9 cellular contexts compared by ENCODE assay signal in genomic region chr3:37621771-37622170, GRCh38.
"Had no signal": no experiment of that assay in that cellular context is flagged by ENCODE, and none has a peak within 500 bp of the region (broad histone marks: within the 10 kb centered on the region; RNA-seq: fewer than 3 reads in every experiment).

No MANE protein-coding gene starts in this region.

- H3K36me3 Mint-ChIP-seq: IgD-negative memory B cell had no signal

- H3K36me3 ChIP-seq: HAP-1 had no signal

- FAIRE-seq: HepG2 had no signal

- H3K27ac ChIP-seq: GM23248, HL-60 had no signal

- H3K4me3 ChIP-seq: GM23248, HAP-1 had no signal

- ATAC-seq: HCT116, HepG2 had no signal

- H3K4me1 Mint-ChIP-seq: IgD-negative memory B cell had no signal

- H3K27ac Mint-ChIP-seq: HFFc6, IgD-negative memory B cell had no signal

- H3K4me3 Mint-ChIP-seq: HFFc6 had no signal

- H3K9me3 ChIP-seq: HAP-1 had no signal

- DNase-seq: GM23248, GOT3, H7, HFFc6 had no signal

- H3K9me3 Mint-ChIP-seq: HFFc6 had no signal

- H3K4me1 ChIP-seq: HAP-1 had no signal
